Comparison of ENCODE assay signal across 13 cellular contexts in genomic region chr9:134664446-134664845, GRCh38. TPM values are rescaled to one million over a fixed set of nuclear protein-coding genes. Genes with fewer than 3 reads are reported as not detected.
"Had no signal": no experiment of that assay in that cellular context is flagged by ENCODE, and none has a peak within 500 bp of the region (broad histone marks: within the 10 kb centered on the region; RNA-seq: fewer than 3 reads in every experiment).

No MANE protein-coding gene starts in this region.

- H3K36me3 ChIP-seq: ovary had no signal

- H3K27ac ChIP-seq: epithelial cell of prostate, ovary had no signal

- H3K4me3 ChIP-seq: ovary had no signal

- H3K9me3 ChIP-seq: ovary had no signal

- H3K4me3 Mint-ChIP-seq: activated CD4-positive, alpha-beta T cell treated with anti-CD3 and anti-CD28 coated beads, Interleukin-2, amount 10 ng/mL, durations not matched to agents 24 days and 14 days; activated T-helper 1 cell treated with anti-CD3 and anti-CD28 coated beads, Interleukin-12 subunit alpha, Interleukin-12 subunit beta, Interleukin-2, Interleukin-4 antibody, amounts not matched to agents 30 ng/mL and 10 ng/mL and 1 ng/mL, durations not matched to agents 14 hours and 24 hours and 36 hours; brain; dendritic cell treated with granulocyte-macrophage colony-stimulating factor and Interleukin-4, amounts not matched to agents 40 ng/mL and 50 ng/mL, for 4 days; effector memory CD8-positive, alpha-beta T cell; immature natural killer cell; memory B cell; stimulated activated effector memory CD8-positive, alpha-beta T cell treated with anti-CD3 and anti-CD28 coated beads, Interleukin-12 subunit alpha, Interleukin-12 subunit beta, amount 100 ng/mL, for 72 hours; T-helper 1 cell treated with Interleukin-12 subunit alpha and Interleukin-12 subunit beta and Interleukin-4 antibody, amounts not matched to agents 30 μg/mL and 1 μg/mL, for 36 hours had no signal

- H3K9me3 Mint-ChIP-seq: activated CD4-positive, alpha-beta T cell treated with anti-CD3 and anti-CD28 coated beads, Interleukin-2, amount 10 ng/mL, durations not matched to agents 24 days and 14 days had no signal

- H3K27me3 Mint-ChIP-seq: activated CD4-positive, alpha-beta T cell treated with anti-CD3 and anti-CD28 coated beads, Interleukin-2, amount 10 ng/mL, durations not matched to agents 24 days and 14 days had no signal

- H3K4me1 Mint-ChIP-seq: activated CD4-positive, alpha-beta T cell treated with anti-CD3 and anti-CD28 coated beads, Interleukin-2, amount 10 ng/mL, durations not matched to agents 24 days and 14 days; immature natural killer cell had no signal

- DNase-seq: activated CD4-positive, alpha-beta T cell treated with anti-CD3 and anti-CD28 coated beads, Interleukin-2, amount 10 ng/mL, durations not matched to agents 24 days and 14 days; activated naive CD4-positive, alpha-beta T cell; effector memory CD8-positive, alpha-beta T cell; immature natural killer cell; retina had no signal

- ATAC-seq: effector memory CD8-positive, alpha-beta T cell; stimulated activated effector memory CD8-positive, alpha-beta T cell treated with anti-CD3 and anti-CD28 coated beads, Interleukin-12 subunit alpha, Interleukin-12 subunit beta, amount 100 ng/mL, for 72 hours had no signal

- H3K27me3 ChIP-seq: ovary had no signal

- H3K36me3 Mint-ChIP-seq: immature natural killer cell; memory B cell; stimulated activated effector memory CD8-positive, alpha-beta T cell treated with anti-CD3 and anti-CD28 coated beads, Interleukin-12 subunit alpha, Interleukin-12 subunit beta, amount 100 ng/mL, for 72 hours had no signal

- H3K27ac Mint-ChIP-seq: activated CD4-positive, alpha-beta T cell treated with anti-CD3 and anti-CD28 coated beads, Interleukin-2, amount 10 ng/mL, durations not matched to agents 24 days and 14 days; activated T-helper 1 cell treated with anti-CD3 and anti-CD28 coated beads, Interleukin-12 subunit alpha, Interleukin-12 subunit beta, Interleukin-2, Interleukin-4 antibody, amounts not matched to agents 30 ng/mL and 10 ng/mL and 1 ng/mL, durations not matched to agents 14 hours and 24 hours and 36 hours; brain; dendritic cell treated with granulocyte-macrophage colony-stimulating factor and Interleukin-4, amounts not matched to agents 40 ng/mL and 50 ng/mL, for 4 days; effector memory CD8-positive, alpha-beta T cell; immature natural killer cell; memory B cell; stimulated activated effector memory CD8-positive, alpha-beta T cell treated with anti-CD3 and anti-CD28 coated beads, Interleukin-12 subunit alpha, Interleukin-12 subunit beta, amount 100 ng/mL, for 72 hours; T-helper 1 cell treated with Interleukin-12 subunit alpha and Interleukin-12 subunit beta and Interleukin-4 antibody, amounts not matched to agents 30 μg/mL and 1 μg/mL, for 36 hours had no signal

RNA-seq across cellular contexts. Expression of gene COL5A1, which starts 22.8 kb away (rescaled TPM):
- total RNA-seq: activated CD4-positive, alpha-beta T cell treated with anti-CD3 and anti-CD28 coated beads, Interleukin-2, amount 10 ng/mL, durations not matched to agents 24 days and 14 days; activated T-helper 1 cell treated with anti-CD3 and anti-CD28 coated beads, Interleukin-12 subunit alpha, Interleukin-12 subunit beta, Interleukin-2, Interleukin-4 antibody, amounts not matched to agents 30 ng/mL and 10 ng/mL and 1 ng/mL, durations not matched to agents 14 hours and 24 hours and 36 hours had no signal
